8 cellular contexts compared by ENCODE assay signal in genomic region chr10:50367732-50368131, GRCh38.
DNase-seq lines count a peak whose midpoint lies in the region; ATAC-seq, FAIRE-seq and TF ChIP-seq lines count a peak whose summit lies in the region.

No MANE protein-coding gene starts in this region.

- H3K4me1 ChIP-seq in Peyer's patch = no peaks in the 10 kb centered on the region
- no peaks in the 10 kb centered on the region for H3K4me1 ChIP-seq in gastroesophageal sphincter
- H3K4me1 ChIP-seq in prostate gland (replicated peaks) = no peaks in the 10 kb centered on the region

- H3K4me3 ChIP-seq in Peyer's patch = no peak overlapping the region
- no peak overlapping the region for H3K4me3 ChIP-seq in gastroesophageal sphincter
- no peak overlapping the region for H3K4me3 ChIP-seq in prostate gland

- H3K27ac Mint-ChIP-seq in natural killer cell = no peak overlapping the region
- H3K27ac Mint-ChIP-seq in natural killer cell treated with Interleukin-12 subunit alpha and Interleukin-12 subunit beta and Interleukin-15 and Interleukin-18, amount 100 ng/mL, for 72 hours = no peak overlapping the region

- WGBS in gastroesophageal sphincter (ENCODE audit: low coverage in 1 of 2), 2 donors = 100% methylated on average over 1 of the region's 1 CpG
- WGBS in prostate gland = 83% methylated on average over 1 of the region's 1 CpG

- H3K4me1 Mint-ChIP-seq in natural killer cell = peaks cover 12 to 27% of the 10 kb centered on the region in 2 donors
- H3K4me1 Mint-ChIP-seq in natural killer cell treated with Interleukin-12 subunit alpha and Interleukin-12 subunit beta and Interleukin-15 and Interleukin-18, amount 100 ng/mL, for 72 hours (ENCODE audit: low read depth in 2 of 2) = peaks cover 15% of the 10 kb centered on the region in 2 donors

- ATAC-seq in natural killer cell (no peak), gastroesophageal sphincter (no peak)
- no peak for ATAC-seq in natural killer cell treated with Interleukin-12 subunit alpha and Interleukin-12 subunit beta and Interleukin-15 and Interleukin-18, amount 100 ng/mL, for 72 hours

- H3K9me3 ChIP-seq in Peyer's patch = no peaks in the 10 kb centered on the region
- H3K9me3 ChIP-seq in gastroesophageal sphincter = no peaks in the 10 kb centered on the region
- no peaks in the 10 kb centered on the region for H3K9me3 ChIP-seq in prostate gland

- intact Hi-C loops in natural killer cell (cut with micrococcal nuclease) (no loop called here), prostate gland (cut with DNase I) (no loop called here)

- no peaks in the 10 kb centered on the region for H3K36me3 Mint-ChIP-seq in natural killer cell
- H3K36me3 Mint-ChIP-seq in natural killer cell treated with Interleukin-12 subunit alpha and Interleukin-12 subunit beta and Interleukin-15 and Interleukin-18, amount 100 ng/mL, for 72 hours = no peaks in the 10 kb centered on the region

- TF ChIP-seq CTCF in natural killer cell (IDR thresholded peaks at IDR 0.05) (peak; percentile 24), Peyer's patch (IDR thresholded peaks at IDR 0.05) (peak in 5 of 6 experiments; percentile 15 to 47 (median 27)), gastroesophageal sphincter (IDR thresholded peaks at IDR 0.05) (peak in 3 of 4 experiments; percentile 11 to 42 (median 42)), GM13976 (IDR thresholded peaks at IDR 0.05; ENCODE audit: borderline replicate concordance, control extremely low read depth, extremely low read depth, insufficient read depth, missing control alignments) (no peak), prostate gland (IDR thresholded peaks at IDR 0.05) (peak in 2 of 4 experiments; percentile 18 to 20)

- H3K27ac ChIP-seq in Peyer's patch = no peak overlapping the region
- no peak overlapping the region for H3K27ac ChIP-seq in gastroesophageal sphincter
- H3K27ac ChIP-seq in prostate gland = no peak overlapping the region

- no peak for FAIRE-seq in urothelium cell line (lab: Jason Lieb, UNC)

- H3K9me3 Mint-ChIP-seq in natural killer cell = no peaks in the 10 kb centered on the region
- no peaks in the 10 kb centered on the region for H3K9me3 Mint-ChIP-seq in natural killer cell treated with Interleukin-12 subunit alpha and Interleukin-12 subunit beta and Interleukin-15 and Interleukin-18, amount 100 ng/mL, for 72 hours

- TF ChIP-seq EP300 in gastroesophageal sphincter (IDR thresholded peaks at IDR 0.05) = no peak

- no peak overlapping the region for H3K4me3 Mint-ChIP-seq in natural killer cell
- H3K4me3 Mint-ChIP-seq in natural killer cell treated with Interleukin-12 subunit alpha and Interleukin-12 subunit beta and Interleukin-15 and Interleukin-18, amount 100 ng/mL, for 72 hours = no peak overlapping the region

- H3K36me3 ChIP-seq in Peyer's patch (no peaks in the 10 kb centered on the region), gastroesophageal sphincter (no peaks in the 10 kb centered on the region), prostate gland (no peaks in the 10 kb centered on the region)

- no peak for DNase-seq in natural killer cell
- no peak for DNase-seq in natural killer cell treated with Interleukin-12 subunit alpha and Interleukin-12 subunit beta and Interleukin-15 and Interleukin-18, amount 100 ng/mL, for 72 hours (ENCODE audit: low spot score)
- DNase-seq in Peyer's patch = no peak
- DNase-seq in urothelium cell line (ENCODE audit: low spot score) = peak; percentile 32
- no peak for DNase-seq in GM13976 (ENCODE audit: low spot score)
- DNase-seq in prostate gland (ENCODE audit: low spot score) = no peak
- no peak for DNase-seq in stimulated activated naive CD4-positive, alpha-beta T cell (lab: John Stamatoyannopoulos, UW)

- TF ChIP-seq POLR2A in Peyer's patch (IDR thresholded peaks at IDR 0.05) (no peak), gastroesophageal sphincter (IDR thresholded peaks at IDR 0.05) (no peak), prostate gland (IDR thresholded peaks at IDR 0.05) (no peak)

- H3K27me3 ChIP-seq in Peyer's patch (no peaks in the 10 kb centered on the region), gastroesophageal sphincter (no peaks in the 10 kb centered on the region), prostate gland (replicated peaks; ENCODE audit: insufficient read depth) (no peaks in the 10 kb centered on the region)

- no peaks in the 10 kb centered on the region for H3K27me3 Mint-ChIP-seq in natural killer cell (ENCODE audit: low read depth in 2 of 2)
- H3K27me3 Mint-ChIP-seq in natural killer cell treated with Interleukin-12 subunit alpha and Interleukin-12 subunit beta and Interleukin-15 and Interleukin-18, amount 100 ng/mL, for 72 hours = no peaks in the 10 kb centered on the region

- in situ Hi-C loops in GM13976 (cut with MboI; ENCODE audit: low sequenced_read_pairs, unreplicated experiment) = no loop called here
